Comparison of ENCODE assay signal across 21 cellular contexts in the genomic region with DNA sequence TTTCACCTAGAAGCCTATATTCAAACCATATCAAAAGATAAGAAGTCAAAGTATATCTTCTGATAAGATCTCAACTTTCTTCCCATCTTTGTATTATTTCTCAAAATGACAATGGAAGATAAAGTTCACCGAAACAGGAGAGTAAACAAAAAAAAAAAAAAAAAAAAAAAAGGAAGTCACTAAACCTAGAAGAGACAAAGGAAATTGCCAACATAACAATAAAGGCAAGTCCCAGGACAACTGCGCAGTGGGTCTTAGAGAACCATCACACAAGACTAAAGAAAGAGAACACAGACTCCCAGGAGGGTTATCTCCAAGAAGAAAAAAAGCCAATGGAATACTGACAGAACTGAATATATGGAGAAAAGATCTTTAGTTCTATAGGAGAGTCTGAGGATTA.
"Had no signal": no experiment of that assay in that cellular context is flagged by ENCODE, and none has a peak within 500 bp of the region (broad histone marks: within the 10 kb centered on the region; RNA-seq: fewer than 3 reads in every experiment).

No MANE protein-coding gene starts in this region.

- H3K27ac Mint-ChIP-seq: activated B cell treated with CpG ODN at 0.5 μM for 24 hours; activated CD4-positive, alpha-beta T cell treated with anti-CD3 and anti-CD28 coated beads for 36 hours; activated naive CD8-positive, alpha-beta T cell; endodermal cell; memory B cell; stimulated activated naive CD8-positive, alpha-beta T cell treated with anti-CD3 and anti-CD28 coated beads, Interleukin-15, Interleukin-2, amounts not matched to agents 100 ng/mL and 50 ng/mL, for 24 hours; T-helper 2 cell treated with Interferon-gamma antibody and Interleukin-4, amounts not matched to agents 5 μg/mL and 100 μg/mL, for 36 hours had no signal

- H3K27me3 Mint-ChIP-seq: activated B cell treated with CpG ODN at 0.5 μM for 24 hours; activated CD4-positive, alpha-beta T cell treated with anti-CD3 and anti-CD28 coated beads for 36 hours; activated naive CD8-positive, alpha-beta T cell; memory B cell; stimulated activated naive CD8-positive, alpha-beta T cell treated with anti-CD3 and anti-CD28 coated beads, Interleukin-15, Interleukin-2, amounts not matched to agents 100 ng/mL and 50 ng/mL, for 24 hours had no signal

- DNase-seq: activated B cell treated with CpG ODN at 0.5 μM for 24 hours; activated CD4-positive, alpha-beta T cell treated with anti-CD3 and anti-CD28 coated beads for 36 hours; activated CD4-positive, alpha-beta T cell treated with anti-CD3 and anti-CD28 coated beads, Interleukin-2, amount 50 U/mL, for 4 hours; activated gamma-delta T cell; adrenal gland; brain microvascular endothelial cell; caudate nucleus; colonic mucosa; endodermal cell; heart right ventricle; left colon; occipital lobe; posterior cingulate gyrus; right lobe of liver; stimulated activated CD4-positive, alpha-beta T cell treated with anti-CD3 and anti-CD28 coated beads, Interleukin-1b, Interleukin-23, amount 100 ng/mL, for 48 hours; substantia nigra; thyroid gland had no signal

- ATAC-seq: activated CD4-positive, alpha-beta T cell treated with anti-CD3 and anti-CD28 coated beads for 36 hours; heart right ventricle; left colon; right lobe of liver had no signal

- H3K9me3 Mint-ChIP-seq: activated B cell treated with CpG ODN at 0.5 μM for 24 hours; endodermal cell; memory B cell; stimulated activated naive CD8-positive, alpha-beta T cell treated with anti-CD3 and anti-CD28 coated beads, Interleukin-15, Interleukin-2, amounts not matched to agents 100 ng/mL and 50 ng/mL, for 24 hours; T-helper 2 cell treated with Interferon-gamma antibody and Interleukin-4, amounts not matched to agents 5 μg/mL and 100 μg/mL, for 36 hours had no signal

- H3K4me3 Mint-ChIP-seq: activated B cell treated with CpG ODN at 0.5 μM for 24 hours; activated CD4-positive, alpha-beta T cell treated with anti-CD3 and anti-CD28 coated beads for 36 hours; activated naive CD8-positive, alpha-beta T cell; endodermal cell; memory B cell; stimulated activated naive CD8-positive, alpha-beta T cell treated with anti-CD3 and anti-CD28 coated beads, Interleukin-15, Interleukin-2, amounts not matched to agents 100 ng/mL and 50 ng/mL, for 24 hours; T-helper 2 cell treated with Interferon-gamma antibody and Interleukin-4, amounts not matched to agents 5 μg/mL and 100 μg/mL, for 36 hours had no signal
